ENCODE assay signal across 14 cellular contexts in the genomic region with DNA sequence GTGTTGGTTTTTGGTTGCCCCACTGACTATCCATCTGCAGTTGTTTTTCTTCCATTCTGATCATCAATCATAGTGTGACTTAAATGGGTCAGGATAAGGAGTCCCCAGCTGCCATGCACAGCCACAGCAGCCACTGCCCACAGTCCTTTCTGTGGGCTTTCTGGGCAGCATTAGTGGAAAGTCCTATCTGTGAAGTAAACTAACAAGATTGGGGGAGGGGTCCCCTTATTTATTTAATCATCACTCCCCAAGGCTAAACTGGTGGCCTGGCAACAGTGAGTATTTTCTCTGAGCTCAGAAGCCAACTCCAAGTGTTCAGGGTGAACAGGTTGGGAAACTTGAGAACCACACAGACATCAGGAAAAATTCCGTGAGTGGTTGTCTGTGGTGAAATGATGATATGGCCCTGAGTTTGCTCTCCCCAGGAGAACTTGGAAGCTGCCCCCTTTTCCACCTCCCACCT.
A peak's percentile ranks its signal among the peaks of the same experiment; 100 is the strongest.
DNase-seq lines count a peak whose midpoint lies in the region; FAIRE-seq and TF ChIP-seq lines count a peak whose summit lies in the region.
"Had no signal": no experiment of that assay in that cellular context is flagged by ENCODE, and none has a peak within 500 bp of the region (broad histone marks: within the 10 kb centered on the region; RNA-seq: fewer than 3 reads in every experiment).

No MANE protein-coding gene starts in this region.

- in situ Hi-C loops in mammary epithelial cell (cut with MboI; ENCODE audit: low sequenced_read_pairs in 2 of 2), result no loop called here

- TF ChIP-seq CTCF in mammary epithelial cell (conservative IDR thresholded peaks at IDR 0.05 in 1 of 2, IDR thresholded peaks at IDR 0.05 in 1 of 2; ENCODE audit: extremely low read depth in 1 of 2, insufficient read depth in 1 of 2, low read depth in 1 of 2, low read length in 2 of 2) (no peak), breast epithelium (IDR thresholded peaks at IDR 0.05) (no peak), astrocyte (IDR thresholded peaks at IDR 0.05; ENCODE audit: insufficient read depth, low read depth, low read length) (no peak)

- peaks cover 2% of the 10 kb centered on the region for H3K36me3 Mint-ChIP-seq in astrocyte (ENCODE audit: low read depth, unreplicated experiment)

- no peak overlapping the region for H3K4me3 ChIP-seq in mammary epithelial cell (replicated peaks in 1 of 3; ENCODE audit: insufficient read depth in 1 of 3, low read depth in 2 of 3, low read length in 3 of 3)
- H3K4me3 ChIP-seq in breast epithelium, result no peak overlapping the region
- H3K4me3 ChIP-seq in astrocyte (ENCODE audit: insufficient read depth, low read depth, low read length), result no peak overlapping the region
- H3K4me3 ChIP-seq: upper lobe of left lung had no signal

- no TSS peak for BruUV-seq in mammary epithelial cell (replicated peaks; lab: Mats Ljungman, UMichigan)

- H3K27ac ChIP-seq in mammary epithelial cell (ENCODE audit: insufficient read depth, low read depth, low read length) (no peak overlapping the region), breast epithelium (no peak overlapping the region), astrocyte (ENCODE audit: low read depth, low read length) (peak overlapping the region; percentile 99)
- H3K27ac ChIP-seq: upper lobe of left lung had no signal

- H4K20me1 ChIP-seq in mammary epithelial cell (ENCODE audit: insufficient read depth, low read length), result no peaks in the 10 kb centered on the region
- H4K20me1 ChIP-seq in astrocyte (ENCODE audit: insufficient read depth, low read length), result no peaks in the 10 kb centered on the region

- intact Hi-C loops in mammary epithelial cell (cut with micrococcal nuclease) (no loop called here), breast epithelium (cut with DNase I; ENCODE audit: low total_unique reads) (no loop called here)

- peaks cover 53% of the 10 kb centered on the region for H3K4me1 Mint-ChIP-seq in astrocyte (ENCODE audit: low read depth, unreplicated experiment)

- no peak overlapping the region for H3K9ac ChIP-seq in mammary epithelial cell (ENCODE audit: insufficient read depth, low read length)
- H3K9ac ChIP-seq in astrocyte (ENCODE audit: low read length), result peak overlapping the region; percentile 85

- H3K27me3 ChIP-seq in mammary epithelial cell (ENCODE audit: insufficient read depth, low read length) (no peaks in the 10 kb centered on the region), breast epithelium (no peaks in the 10 kb centered on the region), astrocyte (ENCODE audit: insufficient read depth, low read length) (no peaks in the 10 kb centered on the region)
- H3K27me3 ChIP-seq: upper lobe of left lung had no signal

- DNase-seq in mammary epithelial cell (peak; percentile 36), breast epithelium (ENCODE audit: low spot score in 2 of 2) (no peak), astrocyte (ENCODE audit: low read depth) (peak; percentile 100), iris pigment epithelial cell (ENCODE audit: low read depth) (peak; percentile 84), NCI-H510A treated with DMSO at 0.1 percent for 48 hours (lab: John Stamatoyannopoulos, UW) (no peak), NCI-H2227 (lab: John Stamatoyannopoulos, UW; ENCODE audit: unreplicated experiment) (no peak), NCI-H748 (lab: John Stamatoyannopoulos, UW; ENCODE audit: unreplicated experiment) (no peak)
- DNase-seq in activated CD8-positive, alpha-beta memory T cell treated with anti-CD3 and anti-CD28 coated beads, Interleukin-2, amount 50 U/mL, for 48 hours, result no peak
- DNase-seq: activated naive CD4-positive, alpha-beta T cell treated with anti-CD3 and anti-CD28 coated beads, Interleukin-2, amount 50 U/mL, for 16 hours; AML-193; foreskin melanocyte; Kasumi-1; stimulated activated CD4-positive, alpha-beta T cell treated with anti-CD3 and anti-CD28 coated beads, Interleukin-4, amount 100 ng/mL, for 24 hours; upper lobe of left lung had no signal

- no peak overlapping the region for H3K4me2 ChIP-seq in mammary epithelial cell (ENCODE audit: insufficient read depth, low read depth, low read length)
- H3K4me2 ChIP-seq in astrocyte (ENCODE audit: low read length), result peak overlapping the region; percentile 77

- no peaks in the 10 kb centered on the region for H3K9me3 ChIP-seq in mammary epithelial cell (replicated peaks; ENCODE audit: insufficient read depth, low read length)
- H3K9me3 ChIP-seq in breast epithelium, result no peaks in the 10 kb centered on the region
- H3K9me3 ChIP-seq in astrocyte (ENCODE audit: insufficient read depth, low read depth, low read length), result no peaks in the 10 kb centered on the region
- H3K9me3 ChIP-seq: upper lobe of left lung had no signal

- H3K36me3 ChIP-seq in mammary epithelial cell (ENCODE audit: insufficient read depth, low read length) (no peaks in the 10 kb centered on the region), breast epithelium (no peaks in the 10 kb centered on the region), astrocyte (ENCODE audit: insufficient read depth, low read length) (no peaks in the 10 kb centered on the region)
- H3K36me3 ChIP-seq: upper lobe of left lung had no signal

- H3K27ac Mint-ChIP-seq in astrocyte (ENCODE audit: unreplicated experiment), result peak overlapping the region; percentile 97

- H3K27me3 Mint-ChIP-seq in astrocyte (ENCODE audit: low read depth, unreplicated experiment), result no peaks in the 10 kb centered on the region

- dilution Hi-C loops in mammary epithelial cell (cut with HindIII; ENCODE audit: low sequenced_read_pairs), result no loop called here

- FAIRE-seq in astrocyte (lab: Jason Lieb, UNC), result peak; percentile 90

- H2AFZ ChIP-seq in mammary epithelial cell (ENCODE audit: low read depth, low read length) (no peak overlapping the region), astrocyte (ENCODE audit: low read depth, low read length) (no peak overlapping the region)

- H3K4me1 ChIP-seq in mammary epithelial cell (ENCODE audit: insufficient read depth, low read length), result peaks cover 16% of the 10 kb centered on the region
- H3K4me1 ChIP-seq in breast epithelium, result no peaks in the 10 kb centered on the region
- peaks cover 50% of the 10 kb centered on the region for H3K4me1 ChIP-seq in astrocyte (ENCODE audit: insufficient read depth, low read length)

- TF ChIP-seq POLR2A in breast epithelium (IDR thresholded peaks at IDR 0.05), result no peak

- 0% methylated on average over 1 of the region's 1 CpG for WGBS in mammary epithelial cell (ENCODE audit: low coverage, missing lambda C conversion rate)

- no peak overlapping the region for H3K4me3 Mint-ChIP-seq in astrocyte (ENCODE audit: unreplicated experiment)

- H3K79me2 ChIP-seq in mammary epithelial cell (ENCODE audit: insufficient read depth, low read length) (no peaks in the 10 kb centered on the region), astrocyte (ENCODE audit: insufficient read depth, low read length) (no peaks in the 10 kb centered on the region)

- CTCF ChIA-PET in mammary epithelial cell (lab: Charles Lee; ENCODE audit: low non-redundant PET), result no interaction called here

- H3K9me3 Mint-ChIP-seq in astrocyte (ENCODE audit: unreplicated experiment), result peaks cover 3% of the 10 kb centered on the region

Comparison
In these comparisons a context has a peak if more than half of its experiments do, and no peak if none do; other contexts are left out.
1. DNase-seq: peak in mammary epithelial cell (single experiment), astrocyte (single experiment) and iris pigment epithelial cell (single experiment); none in breast epithelium (0 of 2), activated CD8-positive, alpha-beta memory T cell treated with anti-CD3 and anti-CD28 coated beads, Interleukin-2, amount 50 U/mL, for 48 hours (single experiment), NCI-H510A treated with DMSO at 0.1 percent for 48 hours (single experiment), NCI-H2227 (single experiment) and NCI-H748 (single experiment).